In genomic region chr1:45071567-45071966, GRCh38 we compare ENCODE assay signal across 27 cellular contexts.
"Had no signal": no experiment of that assay in that cellular context is flagged by ENCODE, and none has a peak within 500 bp of the region (broad histone marks: within the 10 kb centered on the region; RNA-seq: fewer than 3 reads in every experiment).

No MANE protein-coding gene starts in this region.

- H3K4me3 ChIP-seq: stomach, suprapubic skin, testis, thoracic aorta, thyroid gland, tibial artery, tibial nerve, transverse colon, upper lobe of left lung, upper lobe of right lung, uterus, vagina had no signal

- H3K27ac ChIP-seq: stomach, suprapubic skin, testis, thoracic aorta, thyroid gland, tibial artery, tibial nerve, transverse colon, upper lobe of left lung, upper lobe of right lung, uterus, vagina had no signal

- H3K27me3 ChIP-seq: stomach, suprapubic skin, testis, thyroid gland, tibial artery, tibial nerve, transverse colon, upper lobe of left lung, upper lobe of right lung, uterus, vagina had no signal

- H3K4me1 ChIP-seq: stomach, suprapubic skin, testis, thyroid gland, tibial artery, tibial nerve, transverse colon, upper lobe of left lung, upper lobe of right lung, uterus, vagina had no signal

- H3K36me3 ChIP-seq: stomach, suprapubic skin, thoracic aorta, thyroid gland, tibial artery, tibial nerve, transverse colon, upper lobe of left lung, upper lobe of right lung, uterus, vagina had no signal

- ATAC-seq: stimulated activated effector memory CD8-positive, alpha-beta T cell treated with anti-CD3 and anti-CD28 coated beads, Interleukin-12 subunit alpha, Interleukin-12 subunit beta, amount 100 ng/mL, for 72 hours; stimulated activated memory B cell treated with anti-CD40 and anti-IgM and Interleukin-4, amounts not matched to agents 10 μg/mL and 1 μg/mL and 100 μg/mL, for 72 hours; stimulated activated naive B cell treated with anti-CD40 and anti-IgM and Interleukin-4, amounts not matched to agents 10 μg/mL and 1 μg/mL and 100 μg/mL, for 72 hours; stimulated activated naive CD8-positive, alpha-beta T cell treated with anti-CD3 and anti-CD28 coated beads, Interleukin-15, amount 100 ng/mL, for 72 hours; stimulated activated naive CD8-positive, alpha-beta T cell treated with anti-CD3 and anti-CD28 coated beads, Interleukin-15, Interleukin-2, amounts not matched to agents 100 U/mL and 50 U/mL, for 24 hours; upper lobe of right lung had no signal

- H3K9me3 ChIP-seq: testis, thyroid gland, transverse colon, upper lobe of left lung, upper lobe of right lung, vagina had no signal

- DNase-seq: stimulated activated CD4-positive, alpha-beta T cell treated with anti-CD3 and anti-CD28 coated beads, Interleukin-2, amount 100 ng/mL, for 48 hours; stimulated activated CD4-positive, alpha-beta T cell treated with anti-CD3 and anti-CD28 coated beads, Interleukin-4, amount 100 ng/mL, for 1 hour; stimulated activated CD4-positive, alpha-beta T cell treated with anti-CD3 and anti-CD28 coated beads, Interleukin-4, amount 100 ng/mL, for 24 hours; stimulated activated CD4-positive, alpha-beta T cell treated with anti-CD3 and anti-CD28 coated beads, Interleukin-4, amount 100 ng/mL, for 4 hours; stimulated activated CD8-positive, alpha-beta memory T cell treated with anti-CD3 and anti-CD28 coated beads, Interleukin-4, amount 100 ng/mL, for 48 hours; stimulated activated naive B cell treated with anti-CD40 and anti-IgM and Interleukin-4, amounts not matched to agents 10 μg/mL and 1 μg/mL and 100 μg/mL, for 72 hours; stimulated activated naive CD4-positive, alpha-beta T cell; stimulated activated naive CD4-positive, alpha-beta T cell treated with Interleukin-2 at 50 U/mL for 16 hours; stimulated activated naive CD8-positive, alpha-beta T cell treated with anti-CD3 and anti-CD28 coated beads, Interleukin-15, amount 100 ng/mL, for 72 hours; stimulated activated naive CD8-positive, alpha-beta T cell treated with anti-CD3 and anti-CD28 coated beads, Interleukin-15, Interleukin-2, amounts not matched to agents 100 U/mL and 50 U/mL, for 24 hours; stomach; substantia nigra; testis; thyroid gland; tibial artery; transverse colon; trophoblast cell; upper lobe of left lung; upper lobe of right lung; uterus had no signal

- FAIRE-seq: urothelium cell line had no signal
